1 cellular context compared by ENCODE assay signal in the genomic region with DNA sequence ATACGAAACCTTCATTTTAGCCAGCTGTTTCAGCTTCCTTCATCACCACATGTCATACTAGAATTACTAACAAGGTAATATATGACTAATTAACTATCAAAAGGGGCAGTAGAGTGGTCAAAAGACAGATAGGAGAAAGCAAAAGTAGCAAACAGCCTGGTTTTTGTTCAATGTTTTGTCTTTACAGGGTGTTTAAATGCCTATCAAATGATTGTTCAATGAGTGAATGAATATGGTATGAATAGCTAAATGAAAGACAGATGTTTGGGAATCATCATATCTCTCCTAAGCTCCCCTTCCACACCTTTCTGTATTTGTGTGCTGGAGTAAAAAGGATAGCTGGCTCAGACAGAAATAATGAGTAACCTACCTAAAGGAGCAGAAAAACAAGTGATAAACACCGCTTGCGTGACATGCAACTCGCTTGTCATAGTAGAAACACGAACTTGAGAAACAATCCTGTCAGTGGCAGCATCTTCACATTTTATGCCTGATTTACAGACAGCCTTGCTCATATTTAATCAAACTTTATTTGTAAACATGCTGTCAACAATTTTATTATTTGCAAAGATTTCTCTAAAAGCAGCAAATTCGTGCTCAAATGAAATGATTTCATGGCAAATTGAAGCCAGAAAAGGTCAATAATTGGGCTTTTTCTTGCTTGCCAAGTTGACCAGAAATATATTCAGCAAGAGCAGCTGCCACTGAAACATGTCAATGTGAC.
TF ChIP-seq lines count a peak whose summit lies in the region.

No MANE protein-coding gene starts in this region.

TF ChIP-seq in GM23338, 12 proteins besides CTCF, POLR2A, EP300 and RAD21 (continued from another document):
- TF ChIP-seq ZNF462 (CRISPR knock-in tag; IDR thresholded peaks at IDR 0.05) (no peak), JUNB (IDR thresholded peaks at IDR 0.05; ENCODE audit: unreplicated experiment) (no peak), EZH2phosphoT487 (IDR thresholded peaks at IDR 0.05; ENCODE audit: unreplicated experiment) (no peak), NANOG (IDR thresholded peaks at IDR 0.05; ENCODE audit: borderline replicate concordance) (no peak), ZNF331 (CRISPR knock-in tag; IDR thresholded peaks at IDR 0.05; ENCODE audit: low read depth) (no peak), REST (IDR thresholded peaks at IDR 0.05; ENCODE audit: unreplicated experiment) (no peak), EZH2 (IDR thresholded peaks at IDR 0.05; ENCODE audit: low read depth, unreplicated experiment) (no peak), CREB1 (CRISPR knock-in tag; IDR thresholded peaks at IDR 0.05; ENCODE audit: low read depth) (no peak)
- TF ChIP-seq, protein P1, sequence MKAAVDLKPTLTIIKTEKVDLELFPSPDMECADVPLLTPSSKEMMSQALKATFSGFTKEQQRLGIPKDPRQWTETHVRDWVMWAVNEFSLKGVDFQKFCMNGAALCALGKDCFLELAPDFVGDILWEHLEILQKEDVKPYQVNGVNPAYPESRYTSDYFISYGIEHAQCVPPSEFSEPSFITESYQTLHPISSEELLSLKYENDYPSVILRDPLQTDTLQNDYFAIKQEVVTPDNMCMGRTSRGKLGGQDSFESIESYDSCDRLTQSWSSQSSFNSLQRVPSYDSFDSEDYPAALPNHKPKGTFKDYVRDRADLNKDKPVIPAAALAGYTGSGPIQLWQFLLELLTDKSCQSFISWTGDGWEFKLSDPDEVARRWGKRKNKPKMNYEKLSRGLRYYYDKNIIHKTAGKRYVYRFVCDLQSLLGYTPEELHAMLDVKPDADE (IDR thresholded peaks at IDR 0.05) = no peak
TF ChIP-seq in GM23338: peak in this region for 0.
